In genomic region chr20:51340451-51340840, GRCh38 we compare ENCODE assay signal across 3 cellular contexts.
TF ChIP-seq lines count a peak whose summit lies in the region.

No MANE protein-coding gene starts in this region.

TF ChIP-seq in SK-N-SH, 30 proteins besides CTCF, POLR2A, EP300 and RAD21:
- TF ChIP-seq SIN3A (IDR thresholded peaks at IDR 0.05; ENCODE audit: borderline replicate concordance, low read depth, low read length): no peak
- no peak for TF ChIP-seq GABPA (IDR thresholded peaks at IDR 0.05; ENCODE audit: low read depth)
- no peak for TF ChIP-seq ELF1 (IDR thresholded peaks at IDR 0.05)
- TF ChIP-seq PBX3 (IDR thresholded peaks at IDR 0.05): 0 out of 2 replicates have a peak, but pooled peaks have one; percentile 7
- TF ChIP-seq RXRA (IDR thresholded peaks at IDR 0.05; ENCODE audit: borderline replicate concordance, low read depth): no peak
- TF ChIP-seq, protein P1, sequence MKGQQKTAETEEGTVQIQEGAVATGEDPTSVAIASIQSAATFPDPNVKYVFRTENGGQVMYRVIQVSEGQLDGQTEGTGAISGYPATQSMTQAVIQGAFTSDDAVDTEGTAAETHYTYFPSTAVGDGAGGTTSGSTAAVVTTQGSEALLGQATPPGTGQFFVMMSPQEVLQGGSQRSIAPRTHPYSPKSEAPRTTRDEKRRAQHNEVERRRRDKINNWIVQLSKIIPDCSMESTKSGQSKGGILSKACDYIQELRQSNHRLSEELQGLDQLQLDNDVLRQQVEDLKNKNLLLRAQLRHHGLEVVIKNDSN (IDR thresholded peaks at IDR 0.05; ENCODE audit: borderline replicate concordance, low read depth): peak; percentile 63; the same call in 1 of the 2 replicates
- TF ChIP-seq EZH2phosphoT487 (IDR thresholded peaks at IDR 0.05; ENCODE audit: borderline replicate concordance, low read depth): no peak

TF ChIP-seq in SK-N-SH treated with all-trans-retinoic acid at 6 μM for 48 hours, 23 proteins besides CTCF, POLR2A, EP300 and RAD21:
- TF ChIP-seq BACH2 (CRISPR knock-in tag; IDR thresholded peaks at IDR 0.05; ENCODE audit: borderline replicate concordance): no peak
- no peak for TF ChIP-seq ZNF565 (CRISPR knock-in tag; conservative IDR thresholded peaks at IDR 0.05; ENCODE audit: low read depth)
- TF ChIP-seq, protein P2, sequence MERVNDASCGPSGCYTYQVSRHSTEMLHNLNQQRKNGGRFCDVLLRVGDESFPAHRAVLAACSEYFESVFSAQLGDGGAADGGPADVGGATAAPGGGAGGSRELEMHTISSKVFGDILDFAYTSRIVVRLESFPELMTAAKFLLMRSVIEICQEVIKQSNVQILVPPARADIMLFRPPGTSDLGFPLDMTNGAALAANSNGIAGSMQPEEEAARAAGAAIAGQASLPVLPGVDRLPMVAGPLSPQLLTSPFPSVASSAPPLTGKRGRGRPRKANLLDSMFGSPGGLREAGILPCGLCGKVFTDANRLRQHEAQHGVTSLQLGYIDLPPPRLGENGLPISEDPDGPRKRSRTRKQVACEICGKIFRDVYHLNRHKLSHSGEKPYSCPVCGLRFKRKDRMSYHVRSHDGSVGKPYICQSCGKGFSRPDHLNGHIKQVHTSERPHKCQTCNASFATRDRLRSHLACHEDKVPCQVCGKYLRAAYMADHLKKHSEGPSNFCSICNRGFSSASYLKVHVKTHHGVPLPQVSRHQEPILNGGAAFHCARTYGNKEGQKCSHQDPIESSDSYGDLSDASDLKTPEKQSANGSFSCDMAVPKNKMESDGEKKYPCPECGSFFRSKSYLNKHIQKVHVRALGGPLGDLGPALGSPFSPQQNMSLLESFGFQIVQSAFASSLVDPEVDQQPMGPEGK (CRISPR knock-in tag; IDR thresholded peaks at IDR 0.05; ENCODE audit: borderline replicate concordance): no peak
- TF ChIP-seq ZC3H10 (CRISPR knock-in tag; IDR thresholded peaks at IDR 0.05): no peak
- no peak for TF ChIP-seq ESRRG (CRISPR knock-in tag; IDR thresholded peaks at IDR 0.05)
- no peak for TF ChIP-seq ZNF8 (CRISPR knock-in tag; IDR thresholded peaks at IDR 0.05)
- TF ChIP-seq ARNTL (CRISPR knock-in tag; IDR thresholded peaks at IDR 0.05; ENCODE audit: borderline replicate concordance, low read depth): no peak
- no peak for TF ChIP-seq CSRNP3 (CRISPR knock-in tag; IDR thresholded peaks at IDR 0.05)
- TF ChIP-seq CSDC2 (CRISPR knock-in tag; IDR thresholded peaks at IDR 0.05): no peak
- no peak for TF ChIP-seq ISL1 (CRISPR knock-in tag; IDR thresholded peaks at IDR 0.05)
- no peak for TF ChIP-seq CREB5 (CRISPR knock-in tag; IDR thresholded peaks at IDR 0.05; ENCODE audit: low read depth)
- no peak for TF ChIP-seq ZFP30 (CRISPR knock-in tag; IDR thresholded peaks at IDR 0.05)
- no peak for TF ChIP-seq TOX (CRISPR knock-in tag; IDR thresholded peaks at IDR 0.05; ENCODE audit: borderline replicate concordance)
- TF ChIP-seq PPARA (CRISPR knock-in tag; IDR thresholded peaks at IDR 0.05; ENCODE audit: borderline replicate concordance): no peak
- TF ChIP-seq, protein P3, sequence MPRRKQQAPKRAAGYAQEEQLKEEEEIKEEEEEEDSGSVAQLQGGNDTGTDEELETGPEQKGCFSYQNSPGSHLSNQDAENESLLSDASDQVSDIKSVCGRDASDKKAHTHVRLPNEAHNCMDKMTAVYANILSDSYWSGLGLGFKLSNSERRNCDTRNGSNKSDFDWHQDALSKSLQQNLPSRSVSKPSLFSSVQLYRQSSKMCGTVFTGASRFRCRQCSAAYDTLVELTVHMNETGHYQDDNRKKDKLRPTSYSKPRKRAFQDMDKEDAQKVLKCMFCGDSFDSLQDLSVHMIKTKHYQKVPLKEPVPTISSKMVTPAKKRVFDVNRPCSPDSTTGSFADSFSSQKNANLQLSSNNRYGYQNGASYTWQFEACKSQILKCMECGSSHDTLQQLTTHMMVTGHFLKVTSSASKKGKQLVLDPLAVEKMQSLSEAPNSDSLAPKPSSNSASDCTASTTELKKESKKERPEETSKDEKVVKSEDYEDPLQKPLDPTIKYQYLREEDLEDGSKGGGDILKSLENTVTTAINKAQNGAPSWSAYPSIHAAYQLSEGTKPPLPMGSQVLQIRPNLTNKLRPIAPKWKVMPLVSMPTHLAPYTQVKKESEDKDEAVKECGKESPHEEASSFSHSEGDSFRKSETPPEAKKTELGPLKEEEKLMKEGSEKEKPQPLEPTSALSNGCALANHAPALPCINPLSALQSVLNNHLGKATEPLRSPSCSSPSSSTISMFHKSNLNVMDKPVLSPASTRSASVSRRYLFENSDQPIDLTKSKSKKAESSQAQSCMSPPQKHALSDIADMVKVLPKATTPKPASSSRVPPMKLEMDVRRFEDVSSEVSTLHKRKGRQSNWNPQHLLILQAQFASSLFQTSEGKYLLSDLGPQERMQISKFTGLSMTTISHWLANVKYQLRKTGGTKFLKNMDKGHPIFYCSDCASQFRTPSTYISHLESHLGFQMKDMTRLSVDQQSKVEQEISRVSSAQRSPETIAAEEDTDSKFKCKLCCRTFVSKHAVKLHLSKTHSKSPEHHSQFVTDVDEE (CRISPR knock-in tag; IDR thresholded peaks at IDR 0.05): no peak
- TF ChIP-seq ZFP3 (CRISPR knock-in tag; IDR thresholded peaks at IDR 0.05): no peak
- TF ChIP-seq RARB (CRISPR knock-in tag; IDR thresholded peaks at IDR 0.05): no peak
- no peak for TF ChIP-seq GLIS3 (CRISPR knock-in tag; IDR thresholded peaks at IDR 0.05)
- TF ChIP-seq OSR1 (CRISPR knock-in tag; IDR thresholded peaks at IDR 0.05): no peak
TF ChIP-seq in SK-N-SH treated with all-trans-retinoic acid at 6 μM for 48 hours: peak in this region for 0.

TF ChIP-seq in GM12878, 131 proteins besides CTCF, POLR2A, EP300 and RAD21:
- TF ChIP-seq, protein P4, sequence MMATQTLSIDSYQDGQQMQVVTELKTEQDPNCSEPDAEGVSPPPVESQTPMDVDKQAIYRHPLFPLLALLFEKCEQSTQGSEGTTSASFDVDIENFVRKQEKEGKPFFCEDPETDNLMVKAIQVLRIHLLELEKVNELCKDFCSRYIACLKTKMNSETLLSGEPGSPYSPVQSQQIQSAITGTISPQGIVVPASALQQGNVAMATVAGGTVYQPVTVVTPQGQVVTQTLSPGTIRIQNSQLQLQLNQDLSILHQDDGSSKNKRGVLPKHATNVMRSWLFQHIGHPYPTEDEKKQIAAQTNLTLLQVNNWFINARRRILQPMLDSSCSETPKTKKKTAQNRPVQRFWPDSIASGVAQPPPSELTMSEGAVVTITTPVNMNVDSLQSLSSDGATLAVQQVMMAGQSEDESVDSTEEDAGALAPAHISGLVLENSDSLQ (IDR thresholded peaks at IDR 0.05): peak; percentile 75
- TF ChIP-seq SIX5 (IDR thresholded peaks at IDR 0.05; ENCODE audit: low read depth, low read length, severe bottlenecking): peak; percentile 51
- peak; percentile 50 for TF ChIP-seq PBX3 (IDR thresholded peaks at IDR 0.05; ENCODE audit: insufficient replicate concordance, low read depth, low read length)
- no peak for TF ChIP-seq POLR2AphosphoS2 (IDR thresholded peaks at IDR 0.05; ENCODE audit: low read depth, low read length)
- TF ChIP-seq GATAD2B (conservative IDR thresholded peaks at IDR 0.05; ENCODE audit: low read depth): no peak
- TF ChIP-seq HCFC1 (IDR thresholded peaks at IDR 0.05; ENCODE audit: low read length): peak; percentile 43; the same call in 1 of the 2 replicates
- TF ChIP-seq MEF2A (IDR thresholded peaks at IDR 0.05; ENCODE audit: insufficient read depth, low read depth, low read length): no peak
TF ChIP-seq in GM12878: peak in this region for 4.
